13 cellular contexts compared by ENCODE assay signal in genomic region chr2:9169310-9170107, GRCh38. TPM values are rescaled to one million over a fixed set of nuclear protein-coding genes. Genes with fewer than 3 reads are reported as not detected.
DNase-seq lines count a peak whose midpoint lies in the region; ATAC-seq and TF ChIP-seq lines count a peak whose summit lies in the region.
"Had no signal": no experiment of that assay in that cellular context is flagged by ENCODE, and none has a peak within 500 bp of the region (broad histone marks: within the 10 kb centered on the region; RNA-seq: fewer than 3 reads in every experiment).

No MANE protein-coding gene starts in this region.

- H3K9me2 ChIP-seq in PC-3 (replicated peaks; ENCODE audit: low read length) = no peaks in the 10 kb centered on the region

- no peaks in the 10 kb centered on the region for H3F3A ChIP-seq in PC-3 (ENCODE audit: low read length, unreplicated experiment)

- H3K9ac ChIP-seq in PC-3 (ENCODE audit: low read length) (no peak overlapping the region), trophoblast cell (ENCODE audit: low read length) (no peak overlapping the region)

- peak overlapping the region; percentile 21 for H3K14ac ChIP-seq in trophoblast cell (ENCODE audit: low read length)

- no peak for TF ChIP-seq CTCF in PC-3 (conservative IDR thresholded peaks at IDR 0.05; ENCODE audit: low read depth, low read length)

- POLR2A ChIA-PET in PC-3 (lab: Charles Lee; ENCODE audit: unreplicated experiment) = no interaction called here

- no peak overlapping the region for H3K4me3 ChIP-seq in PC-3 (ENCODE audit: low read length)
- no peak overlapping the region for H3K4me3 ChIP-seq in trophoblast cell (ENCODE audit: low read depth, low read length)
- H3K4me3 ChIP-seq: SJSA1 had no signal

- H4K12ac ChIP-seq in trophoblast cell (ENCODE audit: low read depth, low read length) = no peak overlapping the region

- H3K4me2 ChIP-seq in PC-3 (ENCODE audit: low read length) (0 out of 2 replicates have a peak overlapping the region, but pooled peaks have one; percentile 55), trophoblast cell (ENCODE audit: low read length) (no peak overlapping the region)

- peak overlapping the region; percentile 60 for H4K91ac ChIP-seq in trophoblast cell (ENCODE audit: low read depth, low read length)

- no TSS peak for BruUV-seq in PC-3 (replicated peaks; lab: Mats Ljungman, UMichigan)

- no peak for TF ChIP-seq POLR2A in erythroblast (IDR thresholded peaks at IDR 0.05; ENCODE audit: low read length)

- no peak overlapping the region for H2AFZ ChIP-seq in PC-3 (ENCODE audit: low read length)
- H2AFZ ChIP-seq in trophoblast cell (ENCODE audit: insufficient read depth, low read length, poor library complexity) = no peak overlapping the region

- peaks cover 29% of the 10 kb centered on the region for H3K79me1 ChIP-seq in trophoblast cell (ENCODE audit: low read length)

- peak overlapping the region; percentile 22 for H2AK5ac ChIP-seq in trophoblast cell (ENCODE audit: low read length)

- H3K79me2 ChIP-seq in PC-3 (ENCODE audit: low read length) = no peaks in the 10 kb centered on the region
- peaks cover 2% of the 10 kb centered on the region for H3K79me2 ChIP-seq in trophoblast cell (ENCODE audit: control insufficient read depth, insufficient read depth, low read length, poor library complexity)

- peak overlapping the region; percentile 41 for H2BK12ac ChIP-seq in trophoblast cell (ENCODE audit: low read length)

- peak; percentile 30 for DNase-seq in ELF-1 (ENCODE audit: low read depth, low spot score)
- DNase-seq in PC-3 = no peak
- peak; percentile 7 to 12 for DNase-seq in erythroblast (lab: John Stamatoyannopoulos, UW)
- peak; percentile 47 to 68 for DNase-seq in trophoblast cell
- no peak for DNase-seq in DMS153 treated with DMSO at 0.1 percent for 48 hours (lab: John Stamatoyannopoulos, UW; ENCODE audit: unreplicated experiment)
- no peak for DNase-seq in NCI-H2081 treated with DMSO at 0.1 percent for 48 hours (lab: John Stamatoyannopoulos, UW)
- DNase-seq: COR-L47, HCEC 1CT, IMR-90, NCI-H1092, NCI-H446 had no signal

- H3K18ac ChIP-seq in trophoblast cell (ENCODE audit: low read length) = peak overlapping the region; percentile 4

- CTCF ChIA-PET in PC-3 (lab: Charles Lee) = no interaction called here

- no peaks in the 10 kb centered on the region for H3K36me3 ChIP-seq in PC-3 (ENCODE audit: low read depth, low read length)
- H3K36me3 ChIP-seq in trophoblast cell (ENCODE audit: control insufficient read depth in 1 of 2, insufficient read depth in 2 of 2, low read length in 2 of 2) = peaks cover 0 to 2% of the 10 kb centered on the region in 2 experiments
- H3K36me3 ChIP-seq: SJSA1 had no signal

- no peak overlapping the region for H3K27ac ChIP-seq in PC-3 (ENCODE audit: low read length)
- H3K27ac ChIP-seq in trophoblast cell (ENCODE audit: low read depth, low read length) = peak overlapping the region; percentile 72
- H3K27ac ChIP-seq: SJSA1 had no signal

- H3K27me3 ChIP-seq in PC-3 (ENCODE audit: low read length) = no peaks in the 10 kb centered on the region
- no peaks in the 10 kb centered on the region for H3K27me3 ChIP-seq in trophoblast cell (ENCODE audit: insufficient read depth, low read length)
- H3K27me3 ChIP-seq: SJSA1 had no signal

- no CpG with 5 or more reads among the region's 9 CpGs for WGBS in trophoblast cell (ENCODE audit: extremely low coverage, insufficient coverage, insufficient read length)

- H2BK120ac ChIP-seq in trophoblast cell (ENCODE audit: insufficient read depth, low read length, poor library complexity) = peak overlapping the region; percentile 49

- H2BK5ac ChIP-seq in trophoblast cell (ENCODE audit: low read depth, low read length, poor library complexity) = peak overlapping the region; percentile 29

- no peaks in the 10 kb centered on the region for H4K20me1 ChIP-seq in PC-3 (ENCODE audit: low read length)

- H3K9me3 ChIP-seq in PC-3 (ENCODE audit: low read length) = no peaks in the 10 kb centered on the region
- H3K9me3 ChIP-seq in trophoblast cell (ENCODE audit: insufficient read depth, low read depth, low read length) = no peaks in the 10 kb centered on the region
- H3K9me3 ChIP-seq: SJSA1 had no signal

- H3K23ac ChIP-seq in trophoblast cell (ENCODE audit: low read length) = no peak overlapping the region

- H3K4me1 ChIP-seq in PC-3 (ENCODE audit: insufficient read depth, low read length) (peaks cover 31% of the 10 kb centered on the region), trophoblast cell (ENCODE audit: control insufficient read depth in 1 of 2, insufficient read depth in 2 of 2, low read length in 2 of 2) (peaks cover 35 to 46% of the 10 kb centered on the region in 2 experiments)

- intact Hi-C loops in PC-3 (cut with micrococcal nuclease) = no loop called here

- ATAC-seq in PC-3 (no peak), HG03439 (IDR thresholded peaks at IDR 0.05; ENCODE audit: unreplicated experiment) (no peak)

- no peak overlapping the region for H3K4ac ChIP-seq in trophoblast cell (ENCODE audit: low read depth, low read length)

- no peak overlapping the region for H4K8ac ChIP-seq in trophoblast cell (ENCODE audit: low read depth, low read length)

RNA-seq across cellular contexts. Expression of gene ASAP2, which starts 37.1 kb away (rescaled TPM):
- total RNA-seq in PC-3 (2014; rRNA removed) = 25.2 and 34.5 TPM in 2 replicates
- 35.0 and 37.6 TPM in 2 replicates for polyA plus RNA-seq in trophoblast cell (2013)

Comparison
In these comparisons a context has a peak if more than half of its experiments do, and no peak if none do; other contexts are left out.
1. DNase-seq: peak in ELF-1 (single experiment), erythroblast (2 of 2) and trophoblast cell (2 of 2); none in PC-3 (single experiment), DMS153 treated with DMSO at 0.1 percent for 48 hours (single experiment) and NCI-H2081 treated with DMSO at 0.1 percent for 48 hours (single experiment).